In genomic region chr21:37164742-37165141, GRCh38 we compare ENCODE assay signal across 26 cellular contexts.
DNase-seq lines count a peak whose midpoint lies in the region; ATAC-seq and TF ChIP-seq lines count a peak whose summit lies in the region.
"Had no signal": no experiment of that assay in that cellular context is flagged by ENCODE, and none has a peak within 500 bp of the region (broad histone marks: within the 10 kb centered on the region; RNA-seq: fewer than 3 reads in every experiment).

No MANE protein-coding gene starts in this region.

- CTCF ChIA-PET in A673 (lab: Charles Lee): no interaction called here
- CTCF ChIA-PET in naive thymus-derived CD4-positive, alpha-beta T cell (lab: Charles Lee): no interaction called here

- intact Hi-C loops in A673 (cut with micrococcal nuclease; ENCODE audit: unreplicated experiment): loop anchor here (10.0 kb wide), 1 partner anchor 480 kb away; no protein-coding TSS in a partner anchor
- intact Hi-C loops in naive thymus-derived CD4-positive, alpha-beta T cell (cut with micrococcal nuclease): loop anchor here in 1 of 2 donors (5.0 to 10.0 kb wide), 3 partner anchors 103 to 400 kb away; partner anchors contain the start of gene VPS26C

- no peaks in the 10 kb centered on the region for H3K27me3 ChIP-seq in A673 (replicated peaks; ENCODE audit: insufficient read depth, low read depth, low read length, poor library complexity)
- H3K27me3 ChIP-seq in naive thymus-derived CD4-positive, alpha-beta T cell (ENCODE audit: control insufficient read depth in 2 of 2, insufficient read depth in 2 of 2, low read length in 2 of 2): no peaks in the 10 kb centered on the region
- H3K27me3 ChIP-seq: gastroesophageal sphincter, spleen had no signal

- peaks cover 0 to 5% (median 3%) of the 10 kb centered on the region in 7 donors for H3K4me1 Mint-ChIP-seq in naive thymus-derived CD4-positive, alpha-beta T cell

- no peak for ATAC-seq in naive thymus-derived CD4-positive, alpha-beta T cell
- no peak for ATAC-seq in HG02678 (IDR thresholded peaks at IDR 0.05; ENCODE audit: unreplicated experiment)
- ATAC-seq: gastroesophageal sphincter had no signal

- POLR2A ChIA-PET in A673 (lab: Charles Lee; ENCODE audit: low non-redundant PET): interaction anchor here (0.6 kb wide), 1 partner anchor 11 kb away, joined by 3 read pairs; no protein-coding TSS in a partner anchor
- POLR2A ChIA-PET in naive thymus-derived CD4-positive, alpha-beta T cell (lab: Charles Lee): interaction anchor here (0.6 kb wide), 1 partner anchor 357 kb away, joined by 4 read pairs; no protein-coding TSS in a partner anchor

- BruUV-seq in A673 (replicated peaks; lab: Mats Ljungman, UMichigan): no TSS peak

- no peak overlapping the region for H3K4me3 Mint-ChIP-seq in naive thymus-derived CD4-positive, alpha-beta T cell
- H3K4me3 Mint-ChIP-seq: CD4-positive, alpha-beta T cell had no signal

- peaks cover 4 to 43% (median 29%) of the 10 kb centered on the region in 5 donors for H3K36me3 Mint-ChIP-seq in naive thymus-derived CD4-positive, alpha-beta T cell

- no peaks in the 10 kb centered on the region for H3K9me3 Mint-ChIP-seq in naive thymus-derived CD4-positive, alpha-beta T cell
- H3K9me3 Mint-ChIP-seq: CD4-positive, alpha-beta T cell had no signal

- no peak for TF ChIP-seq CTCF in A673 (conservative IDR thresholded peaks at IDR 0.05; ENCODE audit: low read depth, low read length)

- H3K27ac ChIP-seq in A673 (ENCODE audit: low read depth, low read length, poor library complexity, severe bottlenecking): peak overlapping the region; percentile 76
- no peak overlapping the region for H3K27ac ChIP-seq in naive thymus-derived CD4-positive, alpha-beta T cell (ENCODE audit: low read depth, low read length)
- H3K27ac ChIP-seq: epithelial cell of prostate, gastroesophageal sphincter had no signal

- in situ Hi-C loops in KBM-7 (cut with MboI; ENCODE audit: low pct_unique_long_range_greater_than_20kb, low sequenced_read_pairs): no loop called here

- H3K36me3 ChIP-seq in A673 (ENCODE audit: insufficient read depth, low read length, poor library complexity, severe bottlenecking): peaks cover 68% of the 10 kb centered on the region
- peaks cover 4 to 73% (median 17%) of the 10 kb centered on the region in 3 experiments for H3K36me3 ChIP-seq in naive thymus-derived CD4-positive, alpha-beta T cell (ENCODE audit: control insufficient read depth in 2 of 3, insufficient read depth in 3 of 3, low read length in 3 of 3)

- H3K4me3 ChIP-seq in A673 (ENCODE audit: low read depth, low read length, poor library complexity, severe bottlenecking): no peak overlapping the region
- no peak overlapping the region for H3K4me3 ChIP-seq in naive thymus-derived CD4-positive, alpha-beta T cell (ENCODE audit: low read length)
- H3K4me3 ChIP-seq: gastroesophageal sphincter, spleen had no signal

- no peaks in the 10 kb centered on the region for H3K27me3 Mint-ChIP-seq in naive thymus-derived CD4-positive, alpha-beta T cell
- H3K27me3 Mint-ChIP-seq: CD4-positive, alpha-beta T cell had no signal

- DNase-seq in A673 (ENCODE audit: low spot score): peak; percentile 57
- peak; percentile 49 for DNase-seq in GF-D8 (lab: John Stamatoyannopoulos, UW)
- peak; percentile 35 for DNase-seq in OCI-M1 (lab: John Stamatoyannopoulos, UW)
- peak; percentile 7 for DNase-seq in fibroblast of gingiva (ENCODE audit: low read depth)
- DNase-seq in naive thymus-derived CD4-positive, alpha-beta T cell: no peak
- no peak for DNase-seq in KBM-7
- DNase-seq in SW480 (ENCODE audit: low spot score): no peak
- DNase-seq: activated CD4-positive, CD25-positive, alpha-beta regulatory T cell treated with anti-CD3 and anti-CD28 coated beads, Interleukin-2, amount 50 U/mL, for 72 hours; activated CD8-positive, alpha-beta memory T cell treated with anti-CD3 and anti-CD28 coated beads for 24 hours; activated naive CD4-positive, alpha-beta T cell treated with anti-CD3 and anti-CD28 coated beads, Interleukin-2, amount 50 U/mL, for 16 hours; aorta; caudate nucleus; CD4-positive, alpha-beta T cell; HCEC 1CT; kidney glomerular epithelial cell; mammary epithelial cell; NCI-H1048; NCI-H1930; NCI-H345; occipital lobe; spleen; stimulated activated CD4-positive, alpha-beta T cell treated with anti-CD3 and anti-CD28 coated beads, Interleukin-4, amount 100 ng/mL, for 1 hour; stimulated activated naive CD4-positive, alpha-beta T cell treated with Interleukin-2 at 50 U/mL for 16 hours had no signal

- peaks cover 16% of the 10 kb centered on the region for H3K4me1 ChIP-seq in A673 (ENCODE audit: insufficient read depth, low read length, poor library complexity, severe bottlenecking)
- no peaks in the 10 kb centered on the region for H3K4me1 ChIP-seq in naive thymus-derived CD4-positive, alpha-beta T cell (ENCODE audit: control insufficient read depth in 2 of 2, insufficient read depth in 2 of 2, low read length in 2 of 2)
- H3K4me1 ChIP-seq: spleen had no signal

- H3K27ac Mint-ChIP-seq in naive thymus-derived CD4-positive, alpha-beta T cell: no peak overlapping the region
- H3K27ac Mint-ChIP-seq: CD4-positive, alpha-beta T cell had no signal

- H3K9me3 ChIP-seq in A673 (ENCODE audit: low read depth, low read length, poor library complexity, severe bottlenecking): no peaks in the 10 kb centered on the region
- H3K9me3 ChIP-seq in naive thymus-derived CD4-positive, alpha-beta T cell (ENCODE audit: control insufficient read depth in 2 of 3, low read length in 3 of 3): no peaks in the 10 kb centered on the region
- H3K9me3 ChIP-seq: gastroesophageal sphincter, spleen had no signal

Comparison
In these comparisons a context has a peak if more than half of its experiments do, and no peak if none do; other contexts are left out.
1. DNase-seq: peak in A673 (single experiment), GF-D8 (single experiment), OCI-M1 (single experiment) and fibroblast of gingiva (single experiment); none in naive thymus-derived CD4-positive, alpha-beta T cell (0 of 9), KBM-7 (single experiment) and SW480 (single experiment).